In the genomic region with DNA sequence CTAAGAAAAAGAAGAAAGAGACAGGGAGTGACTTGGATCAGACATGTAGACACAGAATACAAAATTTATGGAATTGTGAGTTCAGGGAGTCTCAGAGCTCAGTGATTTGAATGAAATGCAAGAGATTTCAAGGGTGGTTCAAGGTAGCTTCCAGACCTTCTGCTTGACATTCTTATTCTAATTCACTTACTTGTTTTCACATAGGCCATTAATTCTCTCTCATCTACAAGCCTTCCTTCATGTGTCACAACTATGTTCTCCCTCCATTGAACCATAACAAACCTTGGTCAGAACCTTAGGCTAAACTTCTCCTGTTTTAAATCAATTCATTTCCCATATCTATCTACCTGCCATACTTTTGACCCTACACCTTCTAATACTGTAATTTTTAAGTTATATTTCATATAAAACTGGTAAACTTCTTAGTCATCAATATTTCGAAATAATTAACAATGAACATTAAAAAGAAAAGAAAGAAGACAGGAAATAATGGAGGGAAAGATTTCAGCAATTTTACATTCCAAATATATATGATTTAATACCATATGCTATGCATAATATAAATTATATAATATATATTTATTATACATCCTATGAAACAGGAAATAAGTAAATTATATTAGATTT, we compare ENCODE assay signal across 21 cellular contexts.
"Had no signal": no experiment of that assay in that cellular context is flagged by ENCODE, and none has a peak within 500 bp of the region (broad histone marks: within the 10 kb centered on the region; RNA-seq: fewer than 3 reads in every experiment).

No MANE protein-coding gene starts in this region.

- DNase-seq: KBM-7, MV-4-11, NCI-H1048, NCI-H1105, NCI-H1417 treated with DMSO at 0.1 percent for 48 hours, NCI-H146, NCI-H1694 treated with DMSO at 0.1 percent for 48 hours, NCI-H1930, NCI-H2081, NCI-H2107, NCI-H2171, NCI-H226, NCI-H446, NCI-H510A, NCI-H524 treated with DMSO at 0.1 percent for 48 hours, NCI-H69, NCI-H774, PC-3, SIG-M5 had no signal

- H3K4me3 ChIP-seq: SJSA1, SK-N-MC had no signal
